ENCODE assay signal across 19 cellular contexts in the genomic region with DNA sequence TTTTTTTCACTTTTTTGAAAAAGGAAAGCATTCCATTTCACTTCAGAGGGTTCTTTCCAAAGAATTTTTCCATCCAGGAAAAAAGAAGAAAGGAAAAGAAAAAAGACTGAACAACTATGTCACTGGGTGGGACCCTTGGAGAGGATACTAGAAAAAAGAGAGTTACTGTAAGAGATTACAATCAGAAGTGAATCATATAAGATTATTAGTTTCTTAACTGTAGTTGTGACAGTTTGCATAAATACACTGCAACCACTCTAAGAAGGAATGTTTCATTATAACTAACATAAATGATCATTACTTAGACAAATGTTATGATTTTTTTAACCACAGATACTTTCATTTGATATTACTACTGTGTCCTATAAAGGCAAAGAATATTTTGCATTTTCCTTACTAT.
"Had no signal": no experiment of that assay in that cellular context is flagged by ENCODE, and none has a peak within 500 bp of the region (broad histone marks: within the 10 kb centered on the region; RNA-seq: fewer than 3 reads in every experiment).

No MANE protein-coding gene starts in this region.

- H3K4me2 ChIP-seq: smooth muscle cell had no signal

- H3K27ac ChIP-seq: cardiac muscle cell, dorsolateral prefrontal cortex, gastroesophageal sphincter, heart left ventricle, stomach, testis, upper lobe of left lung, WERI-Rb-1 had no signal

- DNase-seq: activated CD4-positive, alpha-beta memory T cell treated with anti-CD3 and anti-CD28 coated beads, Interleukin-2, amount 10 ng/mL, durations not matched to agents 7 days and 5 days; activated CD4-positive, alpha-beta T cell treated with anti-CD3 and anti-CD28 coated beads for 48 hours; activated CD8-positive, alpha-beta memory T cell treated with anti-CD3 and anti-CD28 coated beads, Interleukin-2, amount 10 ng/mL, durations not matched to agents 7 days and 5 days; activated naive CD4-positive, alpha-beta T cell treated with anti-CD3 and anti-CD28 coated beads, Interleukin-2, amount 10 ng/mL, durations not matched to agents 7 days and 5 days; dorsolateral prefrontal cortex; erythroblast; heart left ventricle; kidney; stimulated activated CD4-positive, alpha-beta T cell treated with anti-CD3 and anti-CD28 coated beads, Interleukin-4, amount 100 ng/mL, for 1 hour; stomach; testis; upper lobe of left lung; WERI-Rb-1 had no signal

- H3K27me3 ChIP-seq: cardiac muscle cell, dorsolateral prefrontal cortex, gastroesophageal sphincter, heart left ventricle, stomach, testis, upper lobe of left lung had no signal

- ATAC-seq: activated CD8-positive, alpha-beta memory T cell treated with anti-CD3 and anti-CD28 coated beads, Interleukin-2, amount 10 ng/mL, durations not matched to agents 7 days and 5 days; gastroesophageal sphincter; heart left ventricle; left lobe of liver; sciatic nerve had no signal

- H3K9me3 ChIP-seq: gastroesophageal sphincter, heart left ventricle, stomach, testis, upper lobe of left lung had no signal

- H3K36me3 ChIP-seq: cardiac muscle cell, gastroesophageal sphincter, heart left ventricle, stomach, upper lobe of left lung, WERI-Rb-1 had no signal

- H3K4me3 ChIP-seq: cardiac muscle cell, dorsolateral prefrontal cortex, gastroesophageal sphincter, heart left ventricle, lung, smooth muscle cell, stomach, testis, upper lobe of left lung had no signal
